20 cellular contexts compared by ENCODE assay signal in the genomic region with DNA sequence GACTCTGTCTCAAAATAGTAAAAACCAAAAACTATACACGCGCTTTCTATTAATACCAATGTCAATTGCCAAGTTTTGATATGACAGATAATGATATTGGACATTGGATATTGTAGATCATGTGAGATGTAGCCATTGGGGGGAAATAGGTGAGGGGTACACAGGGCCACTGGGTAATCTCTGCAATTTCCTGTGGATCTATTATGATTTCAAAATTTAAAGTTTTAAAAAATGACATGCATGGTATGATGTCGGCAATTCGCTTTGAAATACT.
DNase-seq lines count a peak whose midpoint lies in the region; ATAC-seq, FAIRE-seq and TF ChIP-seq lines count a peak whose summit lies in the region.
"Had no signal": no experiment of that assay in that cellular context is flagged by ENCODE, and none has a peak within 500 bp of the region (broad histone marks: within the 10 kb centered on the region; RNA-seq: fewer than 3 reads in every experiment).

No MANE protein-coding gene starts in this region.

- H3K4me3 ChIP-seq in astrocyte (ENCODE audit: insufficient read depth, low read depth, low read length): no peak overlapping the region
- peak overlapping the region in 3 of 4 donors; percentile 10 to 18 (median 17) for H3K4me3 ChIP-seq in upper lobe of left lung
- H3K4me3 ChIP-seq: body of pancreas, mucosa of descending colon, testis had no signal

- H3K4me1 ChIP-seq in astrocyte (ENCODE audit: insufficient read depth, low read length) (peaks cover 14% of the 10 kb centered on the region), upper lobe of left lung (peaks cover 0 to 8% (median 3%) of the 10 kb centered on the region in 4 donors)
- H3K4me1 ChIP-seq: testis had no signal

- FAIRE-seq in astrocyte (lab: Jason Lieb, UNC): no peak
- FAIRE-seq: GM12891 had no signal

- ATAC-seq in upper lobe of left lung (ENCODE audit: low FRiP score in 2 of 2): no peak
- ATAC-seq in stimulated activated naive CD8-positive, alpha-beta T cell treated with anti-CD3 and anti-CD28 coated beads, Interleukin-15, amount 100 ng/mL, for 72 hours: no peak
- ATAC-seq: body of pancreas; effector memory CD8-positive, alpha-beta T cell had no signal

- no peak overlapping the region for H2AFZ ChIP-seq in astrocyte (ENCODE audit: low read depth, low read length)

- no peaks in the 10 kb centered on the region for H3K79me2 ChIP-seq in astrocyte (ENCODE audit: insufficient read depth, low read length)

- H3K9me3 ChIP-seq in astrocyte (ENCODE audit: insufficient read depth, low read depth, low read length): no peaks in the 10 kb centered on the region
- H3K9me3 ChIP-seq in upper lobe of left lung: no peaks in the 10 kb centered on the region
- H3K9me3 ChIP-seq: body of pancreas, mucosa of descending colon, testis had no signal

- peak overlapping the region; percentile 5 for H3K27ac ChIP-seq in astrocyte (ENCODE audit: low read depth, low read length)
- H3K27ac ChIP-seq in upper lobe of left lung: peak overlapping the region in 3 of 4 donors; percentile 30 to 40 (median 39)
- H3K27ac ChIP-seq: body of pancreas, testis, WERI-Rb-1 had no signal

- H3K27me3 ChIP-seq in astrocyte (ENCODE audit: insufficient read depth, low read length) (no peaks in the 10 kb centered on the region), upper lobe of left lung (no peaks in the 10 kb centered on the region)
- H3K27me3 ChIP-seq: body of pancreas, testis had no signal

- H3K36me3 ChIP-seq in astrocyte (ENCODE audit: insufficient read depth, low read length) (no peaks in the 10 kb centered on the region), upper lobe of left lung (no peaks in the 10 kb centered on the region)
- H3K36me3 ChIP-seq: WERI-Rb-1 had no signal

- peak overlapping the region; percentile 65 for H3K4me2 ChIP-seq in astrocyte (ENCODE audit: low read length)

- no peaks in the 10 kb centered on the region for H4K20me1 ChIP-seq in astrocyte (ENCODE audit: insufficient read depth, low read length)

- no peak for TF ChIP-seq EP300 in upper lobe of left lung (IDR thresholded peaks at IDR 0.05)

- no peaks in the 10 kb centered on the region for H3K9me3 Mint-ChIP-seq in HFFc6
- H3K9me3 Mint-ChIP-seq in astrocyte (ENCODE audit: unreplicated experiment): peaks cover 2% of the 10 kb centered on the region
- H3K9me3 Mint-ChIP-seq in stimulated activated naive CD8-positive, alpha-beta T cell treated with anti-CD3 and anti-CD28 coated beads, Interleukin-15, amount 100 ng/mL, for 72 hours: no peaks in the 10 kb centered on the region
- H3K9me3 Mint-ChIP-seq: activated naive CD8-positive, alpha-beta T cell treated with anti-CD3 and anti-CD28 coated beads, Interleukin-2, amount 10 ng/mL, durations not matched to agents 7 days and 5 days; activated T-helper 2 cell treated with anti-CD3 and anti-CD28 coated beads, Interferon-gamma antibody, Interleukin-2, Interleukin-4, amounts not matched to agents 10 μg/mL and 5 μg/mL and 100 μg/mL, durations not matched to agents 14 hours and 24 hours and 36 hours; effector memory CD8-positive, alpha-beta T cell had no signal

- TF ChIP-seq POLR2A in upper lobe of left lung (IDR thresholded peaks at IDR 0.05): no peak

- TF ChIP-seq CTCF in HFFc6 (IDR thresholded peaks at IDR 0.05) (no peak), astrocyte (IDR thresholded peaks at IDR 0.05; ENCODE audit: insufficient read depth, low read depth, low read length) (no peak), upper lobe of left lung (IDR thresholded peaks at IDR 0.05) (no peak)

- 50 to 66% methylated on average over 4 of the region's 4 CpGs for WGBS in upper lobe of left lung, 2 donors

- peaks cover 4% of the 10 kb centered on the region for H3K27me3 Mint-ChIP-seq in HFFc6 (ENCODE audit: insufficient read depth)
- H3K27me3 Mint-ChIP-seq in astrocyte (ENCODE audit: low read depth, unreplicated experiment): peaks cover 14% of the 10 kb centered on the region
- peaks cover 16% of the 10 kb centered on the region for H3K27me3 Mint-ChIP-seq in stimulated activated naive CD8-positive, alpha-beta T cell treated with anti-CD3 and anti-CD28 coated beads, Interleukin-15, amount 100 ng/mL, for 72 hours

- no peaks in the 10 kb centered on the region for H3K36me3 Mint-ChIP-seq in HFFc6 (ENCODE audit: low read depth)
- H3K36me3 Mint-ChIP-seq in astrocyte (ENCODE audit: low read depth, unreplicated experiment): no peaks in the 10 kb centered on the region
- H3K36me3 Mint-ChIP-seq: activated naive CD8-positive, alpha-beta T cell treated with anti-CD3 and anti-CD28 coated beads, Interleukin-2, amount 10 ng/mL, durations not matched to agents 7 days and 5 days had no signal

- H3K4me1 Mint-ChIP-seq in HFFc6 (ENCODE audit: low read depth): peaks cover 30% of the 10 kb centered on the region
- peaks cover 15% of the 10 kb centered on the region for H3K4me1 Mint-ChIP-seq in astrocyte (ENCODE audit: low read depth, unreplicated experiment)
- H3K4me1 Mint-ChIP-seq in stimulated activated naive CD8-positive, alpha-beta T cell treated with anti-CD3 and anti-CD28 coated beads, Interleukin-15, amount 100 ng/mL, for 72 hours: no peaks in the 10 kb centered on the region
- H3K4me1 Mint-ChIP-seq: activated naive CD8-positive, alpha-beta T cell treated with anti-CD3 and anti-CD28 coated beads, Interleukin-2, amount 10 ng/mL, durations not matched to agents 7 days and 5 days had no signal

- H3K4me3 Mint-ChIP-seq in HFFc6 (peak overlapping the region; percentile 82), astrocyte (ENCODE audit: unreplicated experiment) (no peak overlapping the region)
- no peak overlapping the region for H3K4me3 Mint-ChIP-seq in stimulated activated naive CD8-positive, alpha-beta T cell treated with anti-CD3 and anti-CD28 coated beads, Interleukin-15, amount 100 ng/mL, for 72 hours
- H3K4me3 Mint-ChIP-seq: activated naive CD8-positive, alpha-beta T cell treated with anti-CD3 and anti-CD28 coated beads, Interleukin-2, amount 10 ng/mL, durations not matched to agents 7 days and 5 days; effector memory CD8-positive, alpha-beta T cell had no signal

- H3K9ac ChIP-seq in astrocyte (ENCODE audit: low read length): no peak overlapping the region

- DNase-seq in HFFc6 (no peak), astrocyte (ENCODE audit: low read depth) (no peak), myocyte (ENCODE audit: low read depth) (peak; percentile 21), upper lobe of left lung (no peak), putamen (ENCODE audit: low spot score) (no peak), UCSD-AML1 (lab: John Stamatoyannopoulos, UW; ENCODE audit: unreplicated experiment) (no peak)
- no peak for DNase-seq in stimulated activated naive CD8-positive, alpha-beta T cell treated with anti-CD3 and anti-CD28 coated beads, Interleukin-15, amount 100 ng/mL, for 72 hours
- DNase-seq: activated CD8-positive, alpha-beta memory T cell treated with anti-CD3 and anti-CD28 coated beads, Interleukin-2, amount 50 U/mL, for 4 hours; activated naive CD8-positive, alpha-beta T cell treated with anti-CD3 and anti-CD28 coated beads, Interleukin-2, amount 10 ng/mL, durations not matched to agents 7 days and 5 days; body of pancreas; DMS79 treated with DMSO at 0.1 percent for 48 hours; effector memory CD8-positive, alpha-beta T cell; mucosa of descending colon; NCI-H1417 treated with DMSO at 0.1 percent for 48 hours; NCI-H524; stimulated activated CD4-positive, alpha-beta T cell treated with anti-CD3 and anti-CD28 coated beads, Interleukin-15, amount 100 ng/mL, for 24 hours; testis; WERI-Rb-1 had no signal

- peak overlapping the region; percentile 82 for H3K27ac Mint-ChIP-seq in HFFc6
- H3K27ac Mint-ChIP-seq in astrocyte (ENCODE audit: unreplicated experiment): no peak overlapping the region
- no peak overlapping the region for H3K27ac Mint-ChIP-seq in stimulated activated naive CD8-positive, alpha-beta T cell treated with anti-CD3 and anti-CD28 coated beads, Interleukin-15, amount 100 ng/mL, for 72 hours
- H3K27ac Mint-ChIP-seq: activated naive CD8-positive, alpha-beta T cell treated with anti-CD3 and anti-CD28 coated beads, Interleukin-2, amount 10 ng/mL, durations not matched to agents 7 days and 5 days; activated T-helper 2 cell treated with anti-CD3 and anti-CD28 coated beads, Interferon-gamma antibody, Interleukin-2, Interleukin-4, amounts not matched to agents 10 μg/mL and 5 μg/mL and 100 μg/mL, durations not matched to agents 14 hours and 24 hours and 36 hours; effector memory CD8-positive, alpha-beta T cell had no signal
